ENCODE assay signal across 22 cellular contexts in the genomic region with DNA sequence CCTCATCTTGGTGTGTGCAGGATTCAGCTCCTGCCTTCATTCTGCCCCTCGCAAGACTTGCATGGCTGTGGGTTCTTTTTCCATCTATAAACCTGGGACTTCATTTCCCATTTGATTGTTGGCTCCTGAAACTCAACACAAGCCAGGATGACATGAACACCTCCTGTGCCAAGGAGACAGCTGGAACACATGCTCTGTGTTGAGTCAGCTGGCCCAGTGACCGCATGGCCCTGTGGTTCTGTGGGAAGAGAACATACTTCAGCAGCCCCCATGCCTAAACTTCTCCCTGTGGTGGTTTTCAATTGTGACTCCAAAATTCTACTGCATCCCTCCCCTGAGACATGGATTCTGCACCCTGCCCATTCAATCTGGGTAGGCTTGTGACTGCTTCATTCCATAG. TPM values are rescaled to one million over a fixed set of nuclear protein-coding genes. Genes with fewer than 3 reads are reported as not detected.
"Had no signal": no experiment of that assay in that cellular context is flagged by ENCODE, and none has a peak within 500 bp of the region (broad histone marks: within the 10 kb centered on the region; RNA-seq: fewer than 3 reads in every experiment).

No MANE protein-coding gene starts in this region.

- DNase-seq: activated CD4-positive, alpha-beta T cell treated with anti-CD3 and anti-CD28 coated beads, Interleukin-2, amount 10 ng/mL, durations not matched to agents 7 days and 5 days; activated CD4-positive, CD25-positive, alpha-beta regulatory T cell treated with anti-CD3 and anti-CD28 coated beads, Interleukin-2, amount 50 U/mL, for 72 hours; activated CD8-positive, alpha-beta memory T cell treated with anti-CD3 and anti-CD28 coated beads, Interleukin-2, amount 10 ng/mL, durations not matched to agents 7 days and 5 days; activated CD8-positive, alpha-beta T cell treated with anti-CD3 and anti-CD28 coated beads for 36 hours; activated T-cell treated with anti-CD3 and anti-CD28 coated beads for 4 hours; adrenal gland; central memory CD4-positive, alpha-beta T cell; effector memory CD4-positive, alpha-beta T cell; kidney; naive thymus-derived CD8-positive, alpha-beta T cell; right lobe of liver; stimulated activated CD4-positive, alpha-beta T cell treated with anti-CD3 and anti-CD28 coated beads, Interleukin-15, amount 100 ng/mL, for 24 hours; thyroid gland; upper lobe of right lung had no signal

- H3K9me3 ChIP-seq: adrenal gland, ascending aorta, right lobe of liver, thyroid gland, upper lobe of right lung had no signal

- H3K27ac ChIP-seq: adrenal gland, ascending aorta, neural progenitor cell, right lobe of liver, thyroid gland, upper lobe of right lung, VCaP had no signal

- H3K4me3 ChIP-seq: adrenal gland, ascending aorta, lung, neural progenitor cell, right lobe of liver, smooth muscle cell, thyroid gland, upper lobe of right lung had no signal

- H3K9me3 Mint-ChIP-seq: activated CD8-positive, alpha-beta T cell treated with anti-CD3 and anti-CD28 coated beads for 36 hours; neural progenitor cell had no signal

- H3K4me1 ChIP-seq: adrenal gland, ascending aorta, neural progenitor cell, right lobe of liver, thyroid gland, upper lobe of right lung had no signal

- H3K27me3 ChIP-seq: ascending aorta, right lobe of liver, thyroid gland, upper lobe of right lung had no signal

- H3K4me2 ChIP-seq: neural progenitor cell, smooth muscle cell had no signal

- H2AFZ ChIP-seq: neural progenitor cell had no signal

- H3K36me3 Mint-ChIP-seq: activated CD8-positive, alpha-beta memory T cell treated with anti-CD3 and anti-CD28 coated beads, Interleukin-2, amount 10 ng/mL, durations not matched to agents 7 days and 5 days; activated naive CD8-positive, alpha-beta T cell; naive thymus-derived CD8-positive, alpha-beta T cell; neural progenitor cell; stimulated activated memory B cell treated with anti-CD40 and anti-IgM and Interleukin-4, amounts not matched to agents 10 μg/mL and 1 μg/mL and 100 μg/mL, for 72 hours had no signal

- ATAC-seq: activated CD8-positive, alpha-beta memory T cell treated with anti-CD3 and anti-CD28 coated beads, Interleukin-2, amount 10 ng/mL, durations not matched to agents 7 days and 5 days; activated CD8-positive, alpha-beta T cell treated with anti-CD3 and anti-CD28 coated beads for 36 hours; naive thymus-derived CD8-positive, alpha-beta T cell; right lobe of liver; stimulated activated memory B cell treated with anti-CD40 and anti-IgM and Interleukin-4, amounts not matched to agents 10 μg/mL and 1 μg/mL and 100 μg/mL, for 72 hours; upper lobe of right lung had no signal

- H3K4me1 Mint-ChIP-seq: activated CD4-positive, alpha-beta T cell treated with anti-CD3 and anti-CD28 coated beads, Interleukin-2, amount 10 ng/mL, durations not matched to agents 7 days and 5 days; activated CD8-positive, alpha-beta memory T cell treated with anti-CD3 and anti-CD28 coated beads, Interleukin-2, amount 10 ng/mL, durations not matched to agents 7 days and 5 days; neural progenitor cell; stimulated activated memory B cell treated with anti-CD40 and anti-IgM and Interleukin-4, amounts not matched to agents 10 μg/mL and 1 μg/mL and 100 μg/mL, for 72 hours had no signal

- H3K27me3 Mint-ChIP-seq: activated CD8-positive, alpha-beta memory T cell treated with anti-CD3 and anti-CD28 coated beads, Interleukin-2, amount 10 ng/mL, durations not matched to agents 7 days and 5 days had no signal

- H3K9ac ChIP-seq: neural progenitor cell had no signal

- H3K4me3 Mint-ChIP-seq: activated CD4-positive, alpha-beta T cell treated with anti-CD3 and anti-CD28 coated beads, Interleukin-2, amount 10 ng/mL, durations not matched to agents 7 days and 5 days; activated CD8-positive, alpha-beta memory T cell treated with anti-CD3 and anti-CD28 coated beads, Interleukin-2, amount 10 ng/mL, durations not matched to agents 7 days and 5 days; activated CD8-positive, alpha-beta T cell treated with anti-CD3 and anti-CD28 coated beads for 36 hours; activated naive CD8-positive, alpha-beta T cell; naive thymus-derived CD8-positive, alpha-beta T cell; neural progenitor cell; stimulated activated memory B cell treated with anti-CD40 and anti-IgM and Interleukin-4, amounts not matched to agents 10 μg/mL and 1 μg/mL and 100 μg/mL, for 72 hours had no signal

- H3K36me3 ChIP-seq: adrenal gland, ascending aorta, neural progenitor cell, right lobe of liver, thyroid gland, upper lobe of right lung had no signal

RNA-seq across cellular contexts. Expression of gene FOXF1, which starts 57.9 kb away (rescaled TPM):
- total RNA-seq: activated CD4-positive, alpha-beta T cell treated with anti-CD3 and anti-CD28 coated beads, Interleukin-2, amount 10 ng/mL, durations not matched to agents 7 days and 5 days; activated CD8-positive, alpha-beta memory T cell treated with anti-CD3 and anti-CD28 coated beads, Interleukin-2, amount 10 ng/mL, durations not matched to agents 7 days and 5 days; activated CD8-positive, alpha-beta T cell treated with anti-CD3 and anti-CD28 coated beads for 36 hours; naive thymus-derived CD8-positive, alpha-beta T cell; T-helper 2 cell treated with Interferon-gamma antibody and Interleukin-4, amounts not matched to agents 100 ng/mL and 5 ng/mL, for 36 hours had no signal
- polyA plus RNA-seq: naive thymus-derived CD8-positive, alpha-beta T cell had no signal
